17 cellular contexts compared by ENCODE assay signal in the genomic region with DNA sequence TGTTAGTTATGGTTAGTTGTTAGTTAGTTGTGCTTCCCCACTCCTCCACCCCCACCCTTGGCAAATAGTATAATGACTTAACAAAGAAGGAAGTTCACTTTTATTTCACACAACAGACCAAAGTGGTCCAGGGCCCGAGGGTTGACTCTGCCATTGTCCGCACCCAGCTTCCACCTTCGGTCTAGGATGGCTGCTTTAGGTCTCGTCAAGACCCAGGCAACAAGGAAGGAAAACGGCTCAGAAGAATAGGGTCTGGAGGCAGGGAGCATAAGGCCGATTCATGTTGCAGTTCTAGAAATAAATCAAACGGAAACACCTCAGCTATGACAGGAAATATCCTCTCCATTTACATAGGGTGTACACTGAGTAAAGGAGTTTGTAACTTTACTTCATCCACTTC.
DNase-seq lines count a peak whose midpoint lies in the region; ATAC-seq, FAIRE-seq and TF ChIP-seq lines count a peak whose summit lies in the region.
"Had no signal": no experiment of that assay in that cellular context is flagged by ENCODE, and none has a peak within 500 bp of the region (broad histone marks: within the 10 kb centered on the region; RNA-seq: fewer than 3 reads in every experiment).

No MANE protein-coding gene starts in this region.

- H3K9ac ChIP-seq in K562 (ENCODE audit: insufficient read depth in 1 of 2, low read depth in 2 of 2, low read length in 2 of 2) = no peak overlapping the region

- no peaks in the 10 kb centered on the region for H3K36me3 Mint-ChIP-seq in natural killer cell treated with Interleukin-12 subunit alpha and Interleukin-12 subunit beta and Interleukin-15 and Interleukin-18, amount 100 ng/mL, for 72 hours
- H3K36me3 Mint-ChIP-seq in natural killer cell (no peaks in the 10 kb centered on the region), T-cell (no peaks in the 10 kb centered on the region)

- H3K79me2 ChIP-seq in K562 (ENCODE audit: control insufficient read depth, insufficient read depth, low read length) = no peaks in the 10 kb centered on the region

- H3K36me3 ChIP-seq in K562 (ENCODE audit: control insufficient read depth, insufficient read depth, low read length) (no peaks in the 10 kb centered on the region), thymus (ENCODE audit: control insufficient read depth, insufficient read depth) (no peaks in the 10 kb centered on the region)
- H3K36me3 ChIP-seq: adrenal gland, Peyer's patch, right atrium auricular region had no signal

- H3K4me1 ChIP-seq in K562 (replicated peaks in 1 of 2; ENCODE audit: control insufficient read depth in 2 of 2, insufficient read depth in 2 of 2, low read length in 2 of 2) = no peaks in the 10 kb centered on the region; a peak in 1 of 5 replicates
- H3K4me1 ChIP-seq in thymus (ENCODE audit: control insufficient read depth, insufficient read depth, low read length) = peaks cover 65% of the 10 kb centered on the region
- H3K4me1 ChIP-seq: right atrium auricular region had no signal

- H3K27ac Mint-ChIP-seq in natural killer cell treated with Interleukin-12 subunit alpha and Interleukin-12 subunit beta and Interleukin-15 and Interleukin-18, amount 100 ng/mL, for 72 hours = peak overlapping the region in 1 of 2 donors; percentile 44
- peak overlapping the region in 1 of 2 donors; percentile 86 for H3K27ac Mint-ChIP-seq in natural killer cell
- peak overlapping the region; percentile 89 to 93 for H3K27ac Mint-ChIP-seq in T-cell
- H3K27ac Mint-ChIP-seq: H9 had no signal

- TF ChIP-seq CTCF in natural killer cell (IDR thresholded peaks at IDR 0.05) (no peak), K562 (IDR thresholded peaks at IDR 0.05 in 2 of 3, conservative IDR thresholded peaks at IDR 0.05 in 1 of 3; ENCODE audit: insufficient read depth in 2 of 3, low read depth in 1 of 3, low read length in 3 of 3) (no peak)

- BruUV-seq in K562 (replicated peaks; lab: Mats Ljungman, UMichigan) = no TSS peak

- FAIRE-seq in K562 (lab: Jason Lieb, UNC) = no peak
- FAIRE-seq: keratinocyte had no signal

- H3K9me1 ChIP-seq in K562 (ENCODE audit: control insufficient read depth, insufficient read depth, low read length) = no peaks in the 10 kb centered on the region

- peak overlapping the region; percentile 19 for H3K4me3 Mint-ChIP-seq in natural killer cell treated with Interleukin-12 subunit alpha and Interleukin-12 subunit beta and Interleukin-15 and Interleukin-18, amount 100 ng/mL, for 72 hours
- H3K4me3 Mint-ChIP-seq in natural killer cell (no peak overlapping the region), T-cell (peak overlapping the region; percentile 19 to 72 (median 62))
- H3K4me3 Mint-ChIP-seq: H9 had no signal

- no peak for TF ChIP-seq EP300 in K562 (IDR thresholded peaks at IDR 0.05; ENCODE audit: low read length)

- H2AFZ ChIP-seq in K562 (ENCODE audit: low read depth, low read length) = peak overlapping the region; percentile 39; the same call in 1 of the 2 replicates

- no peak for ATAC-seq in natural killer cell treated with Interleukin-12 subunit alpha and Interleukin-12 subunit beta and Interleukin-15 and Interleukin-18, amount 100 ng/mL, for 72 hours
- ATAC-seq in natural killer cell = no peak
- ATAC-seq in T-cell (replicated peaks in 1 of 4) = no peak
- ATAC-seq in K562 = no peak

- H3K9me3 ChIP-seq in K562 (replicated peaks; ENCODE audit: control insufficient read depth, insufficient read depth, low read depth, low read length) (no peaks in the 10 kb centered on the region), thymus (ENCODE audit: control insufficient read depth) (no peaks in the 10 kb centered on the region)
- H3K9me3 ChIP-seq: adrenal gland, Peyer's patch, right atrium auricular region had no signal

- intact Hi-C loops in natural killer cell (cut with micrococcal nuclease) (no loop called here), K562 (cut with micrococcal nuclease) (no loop called here)

- H3K27ac ChIP-seq in K562 (ENCODE audit: extremely low read depth, low read depth, low read length) (no peak overlapping the region), thymus (ENCODE audit: low read depth) (peak overlapping the region; percentile 71)
- H3K27ac ChIP-seq: adrenal gland, right atrium auricular region had no signal

- no peaks in the 10 kb centered on the region for H3K27me3 Mint-ChIP-seq in natural killer cell treated with Interleukin-12 subunit alpha and Interleukin-12 subunit beta and Interleukin-15 and Interleukin-18, amount 100 ng/mL, for 72 hours
- no peaks in the 10 kb centered on the region for H3K27me3 Mint-ChIP-seq in natural killer cell (ENCODE audit: low read depth in 2 of 2)
- no peaks in the 10 kb centered on the region for H3K27me3 Mint-ChIP-seq in T-cell

- no peak overlapping the region for H3K4me2 ChIP-seq in K562 (ENCODE audit: insufficient read depth, low read length)

- no peaks in the 10 kb centered on the region for H4K20me1 ChIP-seq in K562 (replicated peaks; ENCODE audit: control insufficient read depth, insufficient read depth, low read length)

- POLR2A ChIA-PET in T-cell (lab: Charles Lee) (no interaction called here), K562 (lab: Yijun Ruan, JAX) (no interaction called here)

- no peak for TF ChIP-seq RAD21 in K562 (CRISPR knock-in tag; conservative IDR thresholded peaks at IDR 0.05 in 1 of 2, IDR thresholded peaks at IDR 0.05 in 1 of 2)

- CTCF ChIA-PET in T-cell (lab: Charles Lee) (no interaction called here), K562 (lab: Yijun Ruan, JAX; ENCODE audit: low intra/inter-chr PET ratio) (no interaction called here)

- peaks cover 22 to 55% of the 10 kb centered on the region in 2 donors for H3K4me1 Mint-ChIP-seq in natural killer cell treated with Interleukin-12 subunit alpha and Interleukin-12 subunit beta and Interleukin-15 and Interleukin-18, amount 100 ng/mL, for 72 hours (ENCODE audit: low read depth in 2 of 2)
- peaks cover 16 to 35% of the 10 kb centered on the region in 2 donors for H3K4me1 Mint-ChIP-seq in natural killer cell
- H3K4me1 Mint-ChIP-seq in T-cell = peaks cover 77 to 85% (median 81%) of the 10 kb centered on the region in 3 donors

- H3K4me3 ChIP-seq in K562 (no peak overlapping the region), thymus (ENCODE audit: low read length) (no peak overlapping the region)
- H3K4me3 ChIP-seq: adrenal gland, Peyer's patch, right atrium auricular region had no signal

- in situ Hi-C loops in K562 (cut with MboI) = no loop called here

- peaks cover 3 to 11% of the 10 kb centered on the region in 2 experiments; a peak in 3 of 5 replicates for H3K27me3 ChIP-seq in K562 (ENCODE audit: control insufficient read depth in 2 of 2, insufficient read depth in 2 of 2, low read length in 2 of 2)
- no peaks in the 10 kb centered on the region for H3K27me3 ChIP-seq in thymus (ENCODE audit: control insufficient read depth, insufficient read depth)
- H3K27me3 ChIP-seq: adrenal gland, Peyer's patch, right atrium auricular region had no signal

- no peaks in the 10 kb centered on the region for H3K9me3 Mint-ChIP-seq in natural killer cell treated with Interleukin-12 subunit alpha and Interleukin-12 subunit beta and Interleukin-15 and Interleukin-18, amount 100 ng/mL, for 72 hours
- H3K9me3 Mint-ChIP-seq in natural killer cell (no peaks in the 10 kb centered on the region), T-cell (peaks cover 0 to 4% (median 0%) of the 10 kb centered on the region in 3 donors)
- H3K9me3 Mint-ChIP-seq: H9 had no signal

- WGBS in K562 (ENCODE audit: insufficient coverage, low coverage, missing lambda C conversion rate) = 3% methylated on average over 7 of the region's 7 CpGs
- WGBS in thymus = 86% methylated on average over 7 of the region's 7 CpGs

- no peak for TF ChIP-seq POLR2A in K562 (conservative IDR thresholded peaks at IDR 0.05)

- no peak for DNase-seq in natural killer cell treated with Interleukin-12 subunit alpha and Interleukin-12 subunit beta and Interleukin-15 and Interleukin-18, amount 100 ng/mL, for 72 hours (ENCODE audit: low spot score)
- DNase-seq in natural killer cell = no peak
- no peak for DNase-seq in T-cell
- DNase-seq in K562 (ENCODE audit: extremely low read depth in 1 of 4, low spot score in 3 of 4) = no peak
- DNase-seq in epidermal melanocyte (ENCODE audit: insufficient read length, low spot score) = no peak
- no peak for DNase-seq in germinal center (ENCODE audit: low spot score)
- DNase-seq in RPMI8226 = no peak
- DNase-seq: adrenal gland; caudate nucleus; effector CD8-positive, alpha-beta T cell; H9; mesenchymal stem cell; NCI-H2107; Peyer's patch had no signal

TF ChIP-seq in K562, 482 proteins besides CTCF, POLR2A, EP300 and RAD21:
- TF ChIP-seq, protein P1, sequence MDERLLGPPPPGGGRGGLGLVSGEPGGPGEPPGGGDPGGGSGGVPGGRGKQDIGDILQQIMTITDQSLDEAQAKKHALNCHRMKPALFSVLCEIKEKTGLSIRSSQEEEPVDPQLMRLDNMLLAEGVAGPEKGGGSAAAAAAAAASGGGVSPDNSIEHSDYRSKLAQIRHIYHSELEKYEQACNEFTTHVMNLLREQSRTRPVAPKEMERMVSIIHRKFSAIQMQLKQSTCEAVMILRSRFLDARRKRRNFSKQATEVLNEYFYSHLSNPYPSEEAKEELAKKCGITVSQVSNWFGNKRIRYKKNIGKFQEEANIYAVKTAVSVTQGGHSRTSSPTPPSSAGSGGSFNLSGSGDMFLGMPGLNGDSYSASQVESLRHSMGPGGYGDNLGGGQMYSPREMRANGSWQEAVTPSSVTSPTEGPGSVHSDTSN (CRISPR knock-in tag; IDR thresholded peaks at IDR 0.05; ENCODE audit: low read depth) = no peak
- TF ChIP-seq, protein P1 (tag; conservative IDR thresholded peaks at IDR 0.05; ENCODE audit: low read depth) = 0 out of 2 replicates have a peak, but pooled peaks have one; percentile 13
- TF ChIP-seq, protein P2, sequence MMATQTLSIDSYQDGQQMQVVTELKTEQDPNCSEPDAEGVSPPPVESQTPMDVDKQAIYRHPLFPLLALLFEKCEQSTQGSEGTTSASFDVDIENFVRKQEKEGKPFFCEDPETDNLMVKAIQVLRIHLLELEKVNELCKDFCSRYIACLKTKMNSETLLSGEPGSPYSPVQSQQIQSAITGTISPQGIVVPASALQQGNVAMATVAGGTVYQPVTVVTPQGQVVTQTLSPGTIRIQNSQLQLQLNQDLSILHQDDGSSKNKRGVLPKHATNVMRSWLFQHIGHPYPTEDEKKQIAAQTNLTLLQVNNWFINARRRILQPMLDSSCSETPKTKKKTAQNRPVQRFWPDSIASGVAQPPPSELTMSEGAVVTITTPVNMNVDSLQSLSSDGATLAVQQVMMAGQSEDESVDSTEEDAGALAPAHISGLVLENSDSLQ (IDR thresholded peaks at IDR 0.05) = peak; percentile 37; the same call in 1 of the 2 replicates
- TF ChIP-seq ZBTB17 (CRISPR knock-in tag; IDR thresholded peaks at IDR 0.05) = no peak
